ENCODE assay signal across 3 cellular contexts in the genomic region with DNA sequence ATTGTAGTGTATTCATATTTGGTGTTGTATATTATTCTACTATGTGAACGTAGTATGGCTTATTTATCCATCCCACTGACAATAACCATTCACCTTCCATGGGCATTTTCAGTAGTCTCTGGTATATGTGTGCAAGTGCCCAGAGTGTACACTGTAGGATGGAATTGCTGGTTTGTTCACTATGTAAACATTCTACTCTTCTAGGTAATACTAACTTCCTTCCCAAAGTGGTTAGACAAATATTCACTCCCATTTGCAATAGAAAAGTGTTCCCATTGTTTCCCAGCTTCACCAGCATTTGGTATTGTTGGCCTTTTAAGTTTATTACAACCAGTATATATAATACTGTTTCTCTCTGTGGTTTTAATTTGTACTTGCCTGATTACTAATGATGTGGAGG.
"Had no signal": no experiment of that assay in that cellular context is flagged by ENCODE, and none has a peak within 500 bp of the region (broad histone marks: within the 10 kb centered on the region; RNA-seq: fewer than 3 reads in every experiment).

No MANE protein-coding gene starts in this region.

- H3K4me3 ChIP-seq: GM12878 had no signal

- ATAC-seq: GM12878 had no signal

- DNase-seq: GDM1, GF-D8 had no signal
